In the genomic region with DNA sequence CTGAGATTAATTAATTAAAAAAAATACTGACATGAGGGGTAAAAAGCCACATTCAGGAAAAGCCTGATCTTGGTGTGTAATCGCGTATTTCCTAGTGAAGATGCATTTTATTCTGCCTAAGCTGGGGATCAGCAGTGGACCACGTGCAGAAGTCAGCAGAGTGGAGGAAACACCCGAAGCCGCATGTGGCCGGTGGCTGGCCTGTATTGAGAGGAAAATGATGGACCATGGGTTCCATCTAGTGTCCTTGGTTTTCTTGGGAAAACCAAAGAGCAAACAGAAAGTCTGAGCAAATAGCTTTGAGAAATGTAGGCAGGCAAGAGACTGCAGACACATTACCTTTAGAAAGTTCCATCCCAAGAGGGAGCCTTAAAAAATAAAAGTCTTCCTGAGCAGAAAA, we compare ENCODE assay signal across 20 cellular contexts. TPM values are rescaled to one million over a fixed set of nuclear protein-coding genes. Genes with fewer than 3 reads are reported as not detected.
DNase-seq lines count a peak whose midpoint lies in the region; TF ChIP-seq lines count a peak whose summit lies in the region.
"Had no signal": no experiment of that assay in that cellular context is flagged by ENCODE, and none has a peak within 500 bp of the region (broad histone marks: within the 10 kb centered on the region; RNA-seq: fewer than 3 reads in every experiment).

No MANE protein-coding gene starts in this region.

- TF ChIP-seq POLR2A in spleen (IDR thresholded peaks at IDR 0.05): no peak

- in situ Hi-C loops in GM13977 (cut with MboI; ENCODE audit: low pct_unique_long_range_greater_than_20kb, low sequenced_read_pairs, unreplicated experiment): no loop called here

- intact Hi-C loops in spleen (cut with DNase I; ENCODE audit: low total_unique reads): no loop called here

- no peak for TF ChIP-seq CTCF in spleen (IDR thresholded peaks at IDR 0.05 in 8 of 11, conservative IDR thresholded peaks at IDR 0.05 in 3 of 11)
- TF ChIP-seq CTCF in GM13977 (IDR thresholded peaks at IDR 0.05; ENCODE audit: extremely low read depth, insufficient read depth, missing control alignments): no peak

- H3K4me3 ChIP-seq in H7 (ENCODE audit: insufficient read depth, low read depth, low read length): no peak overlapping the region
- H3K4me3 ChIP-seq in spleen: no peak overlapping the region
- H3K4me3 ChIP-seq: gastroesophageal sphincter, upper lobe of left lung had no signal

- no peaks in the 10 kb centered on the region for H3K27me3 ChIP-seq in H7 (ENCODE audit: control insufficient read depth, insufficient read depth, low read length)
- H3K27me3 ChIP-seq in spleen (replicated peaks in 1 of 7): peaks cover 0 to 43% (median 0%) of the 10 kb centered on the region in 7 donors
- H3K27me3 ChIP-seq: brain microvascular endothelial cell, upper lobe of left lung had no signal

- H3K27ac ChIP-seq in spleen: no peak overlapping the region
- H3K27ac ChIP-seq: brain microvascular endothelial cell, gastroesophageal sphincter, upper lobe of left lung had no signal

- H3K36me3 ChIP-seq in H7 (replicated peaks; ENCODE audit: control insufficient read depth, insufficient read depth, low read length) (no peaks in the 10 kb centered on the region), spleen (no peaks in the 10 kb centered on the region)
- H3K36me3 ChIP-seq: brain microvascular endothelial cell, gastroesophageal sphincter, upper lobe of left lung had no signal

- DNase-seq in COR-L47 (lab: John Stamatoyannopoulos, UW) (peak; percentile 5), H7 (peak; percentile 23), cerebellar cortex (ENCODE audit: low spot score) (peak; percentile 11), medulla oblongata (ENCODE audit: extremely low spot score) (peak; percentile 20), spleen (no peak), GM13977 (ENCODE audit: low spot score) (no peak), NCI-H1105 treated with DMSO at 0.1 percent for 48 hours (lab: John Stamatoyannopoulos, UW) (no peak)
- no peak for DNase-seq in activated naive CD4-positive, alpha-beta T cell treated with Interleukin-2 at 50 U/mL for 16 hours
- DNase-seq: activated B cell treated with CpG ODN at 0.5 μM for 24 hours; activated CD8-positive, alpha-beta T cell treated with anti-CD3 and anti-CD28 coated beads, Interleukin-2, amount 10 ng/mL, durations not matched to agents 7 days and 5 days; activated T-cell treated with anti-CD3 and anti-CD28 coated beads, Interleukin-2, amount 50 U/mL, for 72 hours; brain microvascular endothelial cell; CD8-positive, alpha-beta memory T cell; dermis blood vessel endothelial cell; erythroblast; GDM1; left ventricle myocardium superior; stimulated activated naive CD8-positive, alpha-beta T cell treated with anti-CD3 and anti-CD28 coated beads, Interleukin-15, amount 100 ng/mL, for 72 hours; upper lobe of left lung had no signal

- WGBS in spleen, 5 donors: 52 to 67% (median 57%) methylated on average over 6 of the region's 6 CpGs

- no peaks in the 10 kb centered on the region for H3K9me3 ChIP-seq in spleen
- H3K9me3 ChIP-seq: gastroesophageal sphincter, upper lobe of left lung had no signal

- no peaks in the 10 kb centered on the region for H3K4me1 ChIP-seq in spleen
- H3K4me1 ChIP-seq: gastroesophageal sphincter, upper lobe of left lung had no signal

RNA-seq across cellular contexts. Expression of gene SHISA2, which starts 23.7 kb away (rescaled TPM):
- total RNA-seq in H7 (2014; rRNA removed; shearing (Covaris generic)): 33.7 and 59.8 TPM in 2 replicates
- total RNA-seq in spleen: 1 to 10 TPM in 1 of 7 donors, under 1 TPM in 4, not detected in 2; 0.27 to 1.5 (median 0.39) TPM
- under 1 TPM; 0.33 to 0.99 (median 0.87) TPM for polyA plus RNA-seq in spleen
- total RNA-seq: activated B cell treated with CpG ODN at 0.5 μM for 24 hours had no signal
- polyA plus RNA-seq: CD8-positive, alpha-beta memory T cell had no signal

Comparison
In these comparisons a context has a peak if more than half of its experiments do, and no peak if none do; other contexts are left out.
1. DNase-seq: peak in COR-L47 (single experiment), H7 (single experiment), cerebellar cortex (single experiment) and medulla oblongata (single experiment); none in spleen (single experiment), GM13977 (single experiment), NCI-H1105 treated with DMSO at 0.1 percent for 48 hours (single experiment) and activated naive CD4-positive, alpha-beta T cell treated with Interleukin-2 at 50 U/mL for 16 hours (single experiment).
2. RNA of gene SHISA2, which starts 23.7 kb away (total RNA-seq): 33.7 to 59.8 TPM in H7; 0.27 to 1.5 TPM in spleen; every median in the first group is over 10 times any median in the second.